Comparison of ENCODE assay signal across 8 cellular contexts in genomic region chr14:23056956-23057756, GRCh38. TPM values are rescaled to one million over a fixed set of nuclear protein-coding genes. Genes with fewer than 3 reads are reported as not detected.
A peak's percentile ranks its signal among the peaks of the same experiment; 100 is the strongest.
DNase-seq lines count a peak whose midpoint lies in the region; ATAC-seq lines count a peak whose summit lies in the region.

Gene CDH24 (minus strand): TSS chr14:23057520. CDS start chr14:23055733, 1,787 bp downstream.

- no peaks in the 10 kb centered on the region for H3K9me3 Mint-ChIP-seq in activated CD8-positive, alpha-beta memory T cell treated with anti-CD3 and anti-CD28 coated beads, Interleukin-2, amount 10 ng/mL, durations not matched to agents 7 days and 5 days (ENCODE audit: low read depth)
- H3K9me3 Mint-ChIP-seq in naive thymus-derived CD4-positive, alpha-beta T cell: peaks cover 0 to 2% (median 0%) of the 10 kb centered on the region in 11 donors

- POLR2A ChIA-PET in naive thymus-derived CD4-positive, alpha-beta T cell (lab: Charles Lee): interaction anchor here (0.8 to 6.5 kb wide), 10 partner anchors 12 to 102 kb away, joined by 3 to 76 read pairs (median 4); partner anchors contain the start of gene AJUBA

- ATAC-seq in GM19324 (IDR thresholded peaks at IDR 0.05; ENCODE audit: low FRiP score, unreplicated experiment): peak; percentile 47
- peak; percentile 82 for ATAC-seq in activated CD8-positive, alpha-beta memory T cell treated with anti-CD3 and anti-CD28 coated beads, Interleukin-2, amount 10 ng/mL, durations not matched to agents 7 days and 5 days
- ATAC-seq in esophagus mucosa: peak; percentile 61
- ATAC-seq in naive thymus-derived CD4-positive, alpha-beta T cell: peak; percentile 77

- peaks cover 44% of the 10 kb centered on the region for H3K36me3 ChIP-seq in HUES48 (ENCODE audit: control insufficient read depth, insufficient read depth, low read length)
- peaks cover 8 to 34% (median 9%) of the 10 kb centered on the region in 3 experiments for H3K36me3 ChIP-seq in naive thymus-derived CD4-positive, alpha-beta T cell (ENCODE audit: control insufficient read depth in 2 of 3, insufficient read depth in 3 of 3, low read length in 3 of 3)

- peaks cover 8% of the 10 kb centered on the region for H3K27me3 Mint-ChIP-seq in activated CD8-positive, alpha-beta memory T cell treated with anti-CD3 and anti-CD28 coated beads, Interleukin-2, amount 10 ng/mL, durations not matched to agents 7 days and 5 days
- H3K27me3 Mint-ChIP-seq in naive thymus-derived CD4-positive, alpha-beta T cell: peaks cover 0 to 8% (median 0%) of the 10 kb centered on the region in 5 donors

- peaks cover 12% of the 10 kb centered on the region for H3K36me3 Mint-ChIP-seq in activated CD8-positive, alpha-beta memory T cell treated with anti-CD3 and anti-CD28 coated beads, Interleukin-2, amount 10 ng/mL, durations not matched to agents 7 days and 5 days
- H3K36me3 Mint-ChIP-seq in naive thymus-derived CD4-positive, alpha-beta T cell: peaks cover 0 to 14% (median 9%) of the 10 kb centered on the region in 5 donors

- peaks cover 11% of the 10 kb centered on the region for H3K4me1 ChIP-seq in HUES48 (ENCODE audit: control insufficient read depth, insufficient read depth, low read length)
- H3K4me1 ChIP-seq in naive thymus-derived CD4-positive, alpha-beta T cell (ENCODE audit: control insufficient read depth in 2 of 2, insufficient read depth in 2 of 2, low read length in 2 of 2): peaks cover 7 to 9% of the 10 kb centered on the region in 2 donors

- CTCF ChIA-PET in activated CD8-positive, alpha-beta memory T cell treated with anti-CD3 and anti-CD28 coated beads, Interleukin-2, amount 10 ng/mL, durations not matched to agents 7 days and 5 days (lab: Charles Lee): interaction anchor here (0.8 to 19.1 kb wide), 53 partner anchors 10 to 497 kb away, joined by 3 to 867 read pairs (median 5); partner anchors contain the start of genes ACIN1, AJUBA, C14orf119 and HAUS4
- CTCF ChIA-PET in naive thymus-derived CD4-positive, alpha-beta T cell (lab: Charles Lee): interaction anchor here (0.6 to 12.2 kb wide), 24 partner anchors 12 to 1047 kb away, joined by 3 to 264 read pairs (median 4); partner anchors contain the start of genes AJUBA and PRMT5

- peak within 1 kb of the TSS; percentile 90 for H3K27ac ChIP-seq in HUES48 (ENCODE audit: low read depth, low read length)
- H3K27ac ChIP-seq in naive thymus-derived CD4-positive, alpha-beta T cell (ENCODE audit: low read depth, low read length): peak within 1 kb of the TSS; percentile 58
- peak within 1 kb of the TSS; percentile 49 for H3K27ac ChIP-seq in substantia nigra (ENCODE audit: low read depth, low read length, poor library complexity, severe bottlenecking)

- H3K27ac Mint-ChIP-seq in activated CD8-positive, alpha-beta memory T cell treated with anti-CD3 and anti-CD28 coated beads, Interleukin-2, amount 10 ng/mL, durations not matched to agents 7 days and 5 days: peak within 1 kb of the TSS; percentile 43
- H3K27ac Mint-ChIP-seq in naive thymus-derived CD4-positive, alpha-beta T cell: peak within 1 kb of the TSS; percentile 16 to 86 (median 55)

- peak within 1 kb of the TSS; percentile 62 for H3K9ac ChIP-seq in HUES48 (ENCODE audit: low read depth, low read length)

- H3K4me3 Mint-ChIP-seq in activated CD8-positive, alpha-beta memory T cell treated with anti-CD3 and anti-CD28 coated beads, Interleukin-2, amount 10 ng/mL, durations not matched to agents 7 days and 5 days: peak within 1 kb of the TSS; percentile 77
- peak within 1 kb of the TSS; percentile 78 to 91 (median 88) for H3K4me3 Mint-ChIP-seq in naive thymus-derived CD4-positive, alpha-beta T cell

- H3K4me1 Mint-ChIP-seq in activated CD8-positive, alpha-beta memory T cell treated with anti-CD3 and anti-CD28 coated beads, Interleukin-2, amount 10 ng/mL, durations not matched to agents 7 days and 5 days: peaks cover 16% of the 10 kb centered on the region
- H3K4me1 Mint-ChIP-seq in naive thymus-derived CD4-positive, alpha-beta T cell: peaks cover 13 to 20% (median 17%) of the 10 kb centered on the region in 7 donors

- DNase-seq in activated CD8-positive, alpha-beta memory T cell treated with anti-CD3 and anti-CD28 coated beads, Interleukin-2, amount 10 ng/mL, durations not matched to agents 7 days and 5 days: peak; percentile 81
- peak; percentile 30 to 76 (median 54) for DNase-seq in naive thymus-derived CD4-positive, alpha-beta T cell
- no peak for DNase-seq in substantia nigra (lab: John Stamatoyannopoulos, UW)
- no peak for DNase-seq in NCI-H187 (lab: John Stamatoyannopoulos, UW)
- no peak for DNase-seq in NCI-H2196 treated with DMSO at 0.1 percent for 48 hours (lab: John Stamatoyannopoulos, UW; ENCODE audit: unreplicated experiment)

- intact Hi-C loops in naive thymus-derived CD4-positive, alpha-beta T cell (cut with micrococcal nuclease): loop anchor here (1.0 to 10.0 kb wide), 5 partner anchors 22 to 232 kb away; partner anchors contain the start of genes MRPL52 (in 1 of the 2) and PRMT5 (in 1 of the 2)

- peaks cover 9% of the 10 kb centered on the region; the same call in 1 of the 2 replicates for H3K27me3 ChIP-seq in HUES48 (ENCODE audit: control insufficient read depth, insufficient read depth, low read length)
- H3K27me3 ChIP-seq in naive thymus-derived CD4-positive, alpha-beta T cell (ENCODE audit: control insufficient read depth in 2 of 2, insufficient read depth in 2 of 2, low read length in 2 of 2): no peaks in the 10 kb centered on the region

- H3K4me3 ChIP-seq in HUES48 (ENCODE audit: low read depth, low read length): peak within 1 kb of the TSS; percentile 73
- peak within 1 kb of the TSS; percentile 67 for H3K4me3 ChIP-seq in naive thymus-derived CD4-positive, alpha-beta T cell (ENCODE audit: low read length)

- no peaks in the 10 kb centered on the region for H3K9me3 ChIP-seq in HUES48 (ENCODE audit: control insufficient read depth, insufficient read depth, low read length)
- no peaks in the 10 kb centered on the region for H3K9me3 ChIP-seq in naive thymus-derived CD4-positive, alpha-beta T cell (ENCODE audit: control insufficient read depth in 2 of 3, low read length in 3 of 3)

RNA-seq across cellular contexts. Expression of gene CDH24, which starts in this region (rescaled TPM):
- total RNA-seq in activated CD8-positive, alpha-beta memory T cell treated with anti-CD3 and anti-CD28 coated beads, Interleukin-2, amount 10 ng/mL, durations not matched to agents 7 days and 5 days: 1 to 10 TPM; 2.4 to 2.5 TPM
- 3.4 TPM for total RNA-seq in esophagus mucosa
- 1 to 10 TPM; 1.5 to 3.7 (median 2.1) TPM for total RNA-seq in naive thymus-derived CD4-positive, alpha-beta T cell
- polyA plus RNA-seq in naive thymus-derived CD4-positive, alpha-beta T cell: under 1 TPM; 0.30 to 0.52 TPM

Comparison
In these comparisons a context has a peak if more than half of its experiments do, and no peak if none do; other contexts are left out.
1. DNase-seq: peak in activated CD8-positive, alpha-beta memory T cell treated with anti-CD3 and anti-CD28 coated beads, Interleukin-2, amount 10 ng/mL, durations not matched to agents 7 days and 5 days (single experiment) and naive thymus-derived CD4-positive, alpha-beta T cell (9 of 9); none in substantia nigra (0 of 49), NCI-H187 (0 of 2) and NCI-H2196 treated with DMSO at 0.1 percent for 48 hours (single experiment).
2. Peak in every context shown above with its lines, with median percentiles within 50 percentile points of each other: ATAC-seq and H3K27ac ChIP-seq.